ENCODE assay signal across 8 cellular contexts in the genomic region with DNA sequence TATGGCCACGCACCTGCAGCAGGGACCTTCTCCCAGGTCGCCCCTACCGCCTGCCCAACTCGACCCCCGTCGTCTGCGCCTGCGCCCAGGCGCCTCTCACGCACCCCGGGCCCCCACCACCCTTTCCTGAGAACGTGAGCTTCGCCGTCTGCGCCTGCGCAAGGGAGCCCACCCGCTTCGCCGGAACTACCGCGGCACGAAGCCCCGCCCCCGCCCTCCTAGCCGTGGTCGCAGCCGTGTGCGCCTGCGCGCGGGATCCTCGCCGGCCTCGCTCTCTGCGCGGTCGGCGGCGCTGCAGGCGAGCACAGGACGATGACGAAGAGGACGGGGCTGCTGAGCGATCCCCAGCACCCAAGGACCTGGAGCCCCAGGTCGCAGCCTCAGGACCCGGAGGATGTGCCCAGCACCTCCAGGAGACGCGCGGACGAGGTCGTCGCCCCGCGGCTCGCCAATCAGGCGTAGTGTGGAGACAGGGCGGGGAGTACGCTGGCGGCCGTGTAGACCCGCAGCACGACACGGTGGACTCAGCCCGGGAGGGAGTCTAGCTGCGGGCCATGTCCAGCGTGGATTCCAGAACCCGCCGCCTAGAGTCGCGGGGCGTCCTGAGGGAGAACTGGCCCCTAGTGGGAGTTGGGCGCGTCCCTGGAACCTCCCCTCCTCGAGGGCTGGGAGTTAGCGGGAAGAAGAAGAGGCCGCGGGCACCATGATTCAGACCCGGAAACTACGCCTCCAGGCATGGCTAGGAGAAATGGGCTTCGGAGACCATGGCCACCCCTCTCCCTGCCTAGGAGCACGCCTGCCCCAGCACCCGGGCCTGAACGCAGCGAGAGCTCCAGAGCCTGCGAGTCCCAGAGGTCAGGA.
DNase-seq lines count a peak whose midpoint lies in the region; TF ChIP-seq lines count a peak whose summit lies in the region.

No MANE protein-coding gene starts in this region.

- H3K4me1 ChIP-seq in HAP-1 = no peaks in the 10 kb centered on the region

- H3K27me3 ChIP-seq in HAP-1 (ENCODE audit: low read depth) = no peaks in the 10 kb centered on the region

- TF ChIP-seq CTCF in epithelial cell of esophagus (IDR thresholded peaks at IDR 0.05; ENCODE audit: insufficient read depth, low read depth, low read length, missing control alignments) = peak; percentile 4

- DNase-seq in HUDEP-2 (lab: John Stamatoyannopoulos, UW; ENCODE audit: unreplicated experiment in 76 of 76) (peak in 58 of 76 experiments; percentile 7 to 84 (median 54)), activated T-cell treated with anti-CD3 and anti-CD28 coated beads for 24 hours (ENCODE audit: low read depth) (peak; percentile 70), epithelial cell of esophagus (ENCODE audit: low read depth) (peak; percentile 64), myocyte (ENCODE audit: low read depth) (peak; percentile 40), HAP-1 (ENCODE audit: low spot score in 2 of 2) (no peak), NCI-H226 (no peak)
- DNase-seq in stimulated activated CD8-positive, alpha-beta memory T cell treated with anti-CD3 and anti-CD28 coated beads, Interleukin-7, amount 100 ng/mL, for 48 hours (ENCODE audit: extremely low read depth in 1 of 2, low read depth in 1 of 2) = peak; percentile 52 to 62
- no peak for DNase-seq in NK-92 treated with Interleukin-12 subunit alpha and Interleukin-12 subunit beta, amount 100 ng/mL, for 24 hours (lab: John Stamatoyannopoulos, UW)

- no peaks in the 10 kb centered on the region for H3K9me3 ChIP-seq in HAP-1

- in situ Hi-C loops in HAP-1 (cut with MboI; ENCODE audit: low sequenced_read_pairs) = no loop called here

- H3K4me3 ChIP-seq in epithelial cell of esophagus (ENCODE audit: low read length) (peak overlapping the region; percentile 58), HAP-1 (no peak overlapping the region)

- no peaks in the 10 kb centered on the region for H3K36me3 ChIP-seq in HAP-1 (replicated peaks)

Comparison
In these comparisons a context has a peak if more than half of its experiments do, and no peak if none do; other contexts are left out.
1. DNase-seq: peak in HUDEP-2 (58 of 76), activated T-cell treated with anti-CD3 and anti-CD28 coated beads for 24 hours (single experiment), epithelial cell of esophagus (single experiment), myocyte (single experiment) and stimulated activated CD8-positive, alpha-beta memory T cell treated with anti-CD3 and anti-CD28 coated beads, Interleukin-7, amount 100 ng/mL, for 48 hours (2 of 2); none in HAP-1 (0 of 2), NCI-H226 (single experiment) and NK-92 treated with Interleukin-12 subunit alpha and Interleukin-12 subunit beta, amount 100 ng/mL, for 24 hours (single experiment).